ENCODE assay signal across 1 cellular context in genomic region chr4:22488136-22488535, GRCh38.
TF ChIP-seq lines count a peak whose summit lies in the region.

No MANE protein-coding gene starts in this region.

TF ChIP-seq in GM12878, 131 proteins besides CTCF, POLR2A, EP300 and RAD21 (continued from another document):
- no peak for TF ChIP-seq IRF3 (IDR thresholded peaks at IDR 0.05)
- TF ChIP-seq HDAC6 (IDR thresholded peaks at IDR 0.05; ENCODE audit: unreplicated experiment) = no peak
- no peak for TF ChIP-seq YBX1 (IDR thresholded peaks at IDR 0.05)
- no peak for TF ChIP-seq CEBPB (IDR thresholded peaks at IDR 0.05; ENCODE audit: borderline replicate concordance in 1 of 2, low read depth in 2 of 2, low read length in 2 of 2)
- no peak for TF ChIP-seq TCF12 (IDR thresholded peaks at IDR 0.05; ENCODE audit: low read depth, low read length)
- no peak for TF ChIP-seq SMC3 (IDR thresholded peaks at IDR 0.05; ENCODE audit: borderline replicate concordance, low read length)
- TF ChIP-seq ZNF24 (IDR thresholded peaks at IDR 0.05) = no peak
TF ChIP-seq in GM12878: peak in this region for 2.
